ENCODE assay signal across 8 cellular contexts in genomic region chr10:34815174-34816066, GRCh38. TPM values are rescaled to one million over a fixed set of nuclear protein-coding genes. Genes with fewer than 3 reads are reported as not detected.
A peak's percentile ranks its signal among the peaks of the same experiment; 100 is the strongest.
DNase-seq lines count a peak whose midpoint lies in the region; ATAC-seq lines count a peak whose summit lies in the region.

Gene PARD3, minus strand, starts transcription at chr10:34815296. Its CDS starts 301 bp downstream, at chr10:34814995.

- peak within 1 kb of the TSS; percentile 69 for H3K4me3 Mint-ChIP-seq in activated T-helper 2 cell treated with anti-CD3 and anti-CD28 coated beads, Interferon-gamma antibody, Interleukin-2, Interleukin-4, amounts not matched to agents 10 μg/mL and 5 μg/mL and 100 μg/mL, durations not matched to agents 14 hours and 24 hours and 36 hours (ENCODE audit: low read depth)

- ATAC-seq in GM21381 (IDR thresholded peaks at IDR 0.05; ENCODE audit: unreplicated experiment), result peak; percentile 41

- H3K9me3 Mint-ChIP-seq in activated T-helper 2 cell treated with anti-CD3 and anti-CD28 coated beads, Interferon-gamma antibody, Interleukin-2, Interleukin-4, amounts not matched to agents 10 μg/mL and 5 μg/mL and 100 μg/mL, durations not matched to agents 14 hours and 24 hours and 36 hours, result no peaks in the 10 kb centered on the region

- H3K79me2 ChIP-seq in Karpas-422 (ENCODE audit: low read length), result no peaks in the 10 kb centered on the region

- no peaks in the 10 kb centered on the region for H3K9me2 ChIP-seq in Karpas-422 (replicated peaks; ENCODE audit: insufficient read depth, low read length)

- no peaks in the 10 kb centered on the region for H3K9me3 ChIP-seq in Karpas-422 (ENCODE audit: low read length)

- no peak within 1 kb of the TSS for H3K27ac Mint-ChIP-seq in activated T-helper 2 cell treated with anti-CD3 and anti-CD28 coated beads, Interferon-gamma antibody, Interleukin-2, Interleukin-4, amounts not matched to agents 10 μg/mL and 5 μg/mL and 100 μg/mL, durations not matched to agents 14 hours and 24 hours and 36 hours

- no peaks in the 10 kb centered on the region for H4K20me1 ChIP-seq in Karpas-422 (ENCODE audit: insufficient read depth, low read depth, low read length)

- H3K27me3 ChIP-seq in Karpas-422 (ENCODE audit: low read length), result no peaks in the 10 kb centered on the region

- no peak within 1 kb of the TSS for H3K4me3 ChIP-seq in Karpas-422 (ENCODE audit: low read length)

- H3K4me1 ChIP-seq in Karpas-422 (ENCODE audit: low read length), result no peaks in the 10 kb centered on the region

- no peak within 1 kb of the TSS for H3K27ac ChIP-seq in Karpas-422 (ENCODE audit: low read length)

- H3K4me2 ChIP-seq in Karpas-422 (ENCODE audit: low read depth, low read length, poor library complexity, severe bottlenecking), result no peak within 1 kb of the TSS

- peak; percentile 20 for DNase-seq in DMS114 treated with DMSO at 0.1 percent for 48 hours (lab: John Stamatoyannopoulos, UW; ENCODE audit: unreplicated experiment)
- peak; percentile 25 for DNase-seq in NCI-H1092 (lab: John Stamatoyannopoulos, UW)
- DNase-seq in activated T-helper 2 cell treated with anti-CD3 and anti-CD28 coated beads, Interferon-gamma antibody, Interleukin-2, Interleukin-4, amounts not matched to agents 10 μg/mL and 5 μg/mL and 100 μg/mL, durations not matched to agents 14 hours and 24 hours and 36 hours (ENCODE audit: low spot score), result no peak
- DNase-seq in glomerular visceral epithelial cell (ENCODE audit: extremely low spot score), result peak; percentile 80
- DNase-seq in occipital lobe (lab: John Stamatoyannopoulos, UW), result no peak
- DNase-seq in Karpas-422, result no peak
- DNase-seq in activated effector memory CD4-positive, alpha-beta T cell treated with Interleukin-2 at 50 U/mL for 16 hours, result no peak

- no peaks in the 10 kb centered on the region for H3K36me3 Mint-ChIP-seq in activated T-helper 2 cell treated with anti-CD3 and anti-CD28 coated beads, Interferon-gamma antibody, Interleukin-2, Interleukin-4, amounts not matched to agents 10 μg/mL and 5 μg/mL and 100 μg/mL, durations not matched to agents 14 hours and 24 hours and 36 hours (ENCODE audit: low read depth)

- H3K27me3 Mint-ChIP-seq in activated T-helper 2 cell treated with anti-CD3 and anti-CD28 coated beads, Interferon-gamma antibody, Interleukin-2, Interleukin-4, amounts not matched to agents 10 μg/mL and 5 μg/mL and 100 μg/mL, durations not matched to agents 14 hours and 24 hours and 36 hours (ENCODE audit: low read depth), result peaks cover 63% of the 10 kb centered on the region

- H3K4me1 Mint-ChIP-seq in activated T-helper 2 cell treated with anti-CD3 and anti-CD28 coated beads, Interferon-gamma antibody, Interleukin-2, Interleukin-4, amounts not matched to agents 10 μg/mL and 5 μg/mL and 100 μg/mL, durations not matched to agents 14 hours and 24 hours and 36 hours (ENCODE audit: low read depth), result peaks cover 4% of the 10 kb centered on the region

- H2AFZ ChIP-seq in Karpas-422 (ENCODE audit: low read length), result no peak within 1 kb of the TSS

- no peaks in the 10 kb centered on the region for H3K36me3 ChIP-seq in Karpas-422 (ENCODE audit: insufficient read depth, low read length)

- intact Hi-C loops in activated T-helper 2 cell treated with anti-CD3 and anti-CD28 coated beads, Interferon-gamma antibody, Interleukin-2, Interleukin-4, amounts not matched to agents 10 μg/mL and 5 μg/mL and 100 μg/mL, durations not matched to agents 14 hours and 24 hours and 36 hours (cut with micrococcal nuclease), result no loop called here

- no peak within 1 kb of the TSS for H3K9ac ChIP-seq in Karpas-422 (ENCODE audit: low read length)

RNA-seq across cellular contexts. Expression of gene PARD3, which starts in this region (rescaled TPM):
- 1.4 and 2.0 TPM in 2 replicates for total RNA-seq in activated T-helper 2 cell treated with anti-CD3 and anti-CD28 coated beads, Interferon-gamma antibody, Interleukin-2, Interleukin-4, amounts not matched to agents 10 μg/mL and 5 μg/mL and 100 μg/mL, durations not matched to agents 14 hours and 24 hours and 36 hours
- total RNA-seq in occipital lobe, result 20.6 TPM
- total RNA-seq in Karpas-422 (2014; rRNA removed; shearing (Covaris generic); ENCODE audit: low replicate concordance), result not detected in 2 replicates

Comparison
In these comparisons a context has a peak if more than half of its experiments do, and no peak if none do; other contexts are left out.
1. DNase-seq: peak in DMS114 treated with DMSO at 0.1 percent for 48 hours (single experiment), NCI-H1092 (single experiment) and glomerular visceral epithelial cell (single experiment); none in activated T-helper 2 cell treated with anti-CD3 and anti-CD28 coated beads, Interferon-gamma antibody, Interleukin-2, Interleukin-4, amounts not matched to agents 10 μg/mL and 5 μg/mL and 100 μg/mL, durations not matched to agents 14 hours and 24 hours and 36 hours (single experiment), occipital lobe (single experiment), Karpas-422 (single experiment) and activated effector memory CD4-positive, alpha-beta T cell treated with Interleukin-2 at 50 U/mL for 16 hours (single experiment).